20 cellular contexts compared by ENCODE assay signal in the genomic region with DNA sequence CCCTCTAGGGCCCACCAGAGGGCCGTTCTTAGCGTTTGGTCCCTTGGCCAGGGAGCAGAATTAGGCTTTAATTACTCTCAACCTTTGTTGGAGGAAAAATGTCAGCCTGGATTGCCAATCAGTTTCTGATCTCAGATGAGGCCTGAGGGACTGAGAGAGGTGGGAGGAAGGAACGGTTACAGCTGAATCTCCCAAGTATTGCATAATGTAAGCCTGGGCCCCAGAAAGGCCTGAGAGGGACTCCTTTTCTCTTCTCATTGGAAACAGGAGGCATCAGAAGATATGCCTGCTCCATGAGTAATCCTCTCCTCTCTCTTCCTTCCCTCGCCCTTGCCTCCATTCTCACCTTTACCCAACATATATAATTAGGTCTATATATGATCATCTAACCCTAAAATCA.
A peak's percentile ranks its signal among the peaks of the same experiment; 100 is the strongest.
DNase-seq lines count a peak whose midpoint lies in the region; ATAC-seq and TF ChIP-seq lines count a peak whose summit lies in the region.
"Had no signal": no experiment of that assay in that cellular context is flagged by ENCODE, and none has a peak within 500 bp of the region (broad histone marks: within the 10 kb centered on the region; RNA-seq: fewer than 3 reads in every experiment).

No MANE protein-coding gene starts in this region.

- H3K9me3 Mint-ChIP-seq in activated naive CD8-positive, alpha-beta T cell treated with anti-CD3 and anti-CD28 coated beads, Interleukin-2, amount 50 U/mL, for 24 hours = no peaks in the 10 kb centered on the region
- H3K9me3 Mint-ChIP-seq in activated naive CD8-positive, alpha-beta T cell treated with anti-CD3 and anti-CD28 coated beads for 36 hours = no peaks in the 10 kb centered on the region
- no peaks in the 10 kb centered on the region for H3K9me3 Mint-ChIP-seq in activated CD8-positive, alpha-beta T cell treated with anti-CD3 and anti-CD28 coated beads for 36 hours
- H3K9me3 Mint-ChIP-seq: activated T-helper 17 cell treated with anti-CD3 and anti-CD28 coated beads, Interleukin-2, amount 50 U/mL, for 72 hours; natural killer cell treated with Interleukin-12 subunit alpha and Interleukin-12 subunit beta and Interleukin-15 and Interleukin-18, amount 100 ng/mL, for 72 hours; T-cell had no signal

- peaks cover 4% of the 10 kb centered on the region for H3K27me3 ChIP-seq in left ventricle myocardium inferior (ENCODE audit: low read depth)
- H3K27me3 ChIP-seq in subcutaneous abdominal adipose tissue (ENCODE audit: control insufficient read depth in 5 of 5, insufficient read depth in 4 of 5, low read length in 5 of 5) = no peaks in the 10 kb centered on the region
- H3K27me3 ChIP-seq: adrenal gland, foreskin keratinocyte had no signal

- peaks cover 27% of the 10 kb centered on the region for H3K36me3 Mint-ChIP-seq in activated naive CD8-positive, alpha-beta T cell treated with anti-CD3 and anti-CD28 coated beads, Interleukin-2, amount 50 U/mL, for 24 hours (ENCODE audit: low read depth)
- peaks cover 17% of the 10 kb centered on the region for H3K36me3 Mint-ChIP-seq in activated naive CD8-positive, alpha-beta T cell treated with anti-CD3 and anti-CD28 coated beads for 36 hours
- H3K36me3 Mint-ChIP-seq in activated CD8-positive, alpha-beta T cell treated with anti-CD3 and anti-CD28 coated beads for 36 hours (ENCODE audit: low read depth) = peaks cover 28% of the 10 kb centered on the region

- H3K4me3 Mint-ChIP-seq in activated naive CD8-positive, alpha-beta T cell treated with anti-CD3 and anti-CD28 coated beads, Interleukin-2, amount 50 U/mL, for 24 hours = no peak overlapping the region
- no peak overlapping the region for H3K4me3 Mint-ChIP-seq in activated naive CD8-positive, alpha-beta T cell treated with anti-CD3 and anti-CD28 coated beads for 36 hours
- no peak overlapping the region for H3K4me3 Mint-ChIP-seq in activated CD8-positive, alpha-beta T cell treated with anti-CD3 and anti-CD28 coated beads for 36 hours
- H3K4me3 Mint-ChIP-seq: activated T-helper 17 cell treated with anti-CD3 and anti-CD28 coated beads, Interleukin-2, amount 50 U/mL, for 72 hours; natural killer cell treated with Interleukin-12 subunit alpha and Interleukin-12 subunit beta and Interleukin-15 and Interleukin-18, amount 100 ng/mL, for 72 hours; T-cell had no signal

- H3K27ac Mint-ChIP-seq in activated naive CD8-positive, alpha-beta T cell treated with anti-CD3 and anti-CD28 coated beads, Interleukin-2, amount 50 U/mL, for 24 hours = peak overlapping the region; percentile 34
- no peak overlapping the region for H3K27ac Mint-ChIP-seq in activated naive CD8-positive, alpha-beta T cell treated with anti-CD3 and anti-CD28 coated beads for 36 hours
- no peak overlapping the region for H3K27ac Mint-ChIP-seq in activated CD8-positive, alpha-beta T cell treated with anti-CD3 and anti-CD28 coated beads for 36 hours
- H3K27ac Mint-ChIP-seq: activated T-helper 17 cell treated with anti-CD3 and anti-CD28 coated beads, Interleukin-2, amount 50 U/mL, for 72 hours; T-cell had no signal

- POLR2A ChIA-PET in activated CD8-positive, alpha-beta T cell treated with anti-CD3 and anti-CD28 coated beads for 36 hours (lab: Charles Lee) = no interaction called here

- CTCF ChIA-PET in activated CD8-positive, alpha-beta T cell treated with anti-CD3 and anti-CD28 coated beads for 36 hours (lab: Charles Lee) = interaction anchor here (1.3 kb wide), 1 partner anchor 23 kb away, joined by 4 read pairs; no protein-coding TSS in a partner anchor

- intact Hi-C loops in left ventricle myocardium inferior (cut with micrococcal nuclease) = no loop called here
- intact Hi-C loops in activated CD8-positive, alpha-beta T cell treated with anti-CD3 and anti-CD28 coated beads for 36 hours (cut with micrococcal nuclease) = no loop called here

- TF ChIP-seq CTCF in left ventricle myocardium inferior (IDR thresholded peaks at IDR 0.05; ENCODE audit: borderline replicate concordance) = no peak
- no peak for TF ChIP-seq CTCF in activated CD8-positive, alpha-beta T cell treated with anti-CD3 and anti-CD28 coated beads for 36 hours (IDR thresholded peaks at IDR 0.05)

- no peaks in the 10 kb centered on the region for H3K27me3 Mint-ChIP-seq in activated naive CD8-positive, alpha-beta T cell treated with anti-CD3 and anti-CD28 coated beads, Interleukin-2, amount 50 U/mL, for 24 hours
- H3K27me3 Mint-ChIP-seq in activated naive CD8-positive, alpha-beta T cell treated with anti-CD3 and anti-CD28 coated beads for 36 hours = no peaks in the 10 kb centered on the region
- no peaks in the 10 kb centered on the region for H3K27me3 Mint-ChIP-seq in activated CD8-positive, alpha-beta T cell treated with anti-CD3 and anti-CD28 coated beads for 36 hours
- H3K27me3 Mint-ChIP-seq: activated T-helper 17 cell treated with anti-CD3 and anti-CD28 coated beads, Interleukin-2, amount 50 U/mL, for 72 hours; natural killer cell treated with Interleukin-12 subunit alpha and Interleukin-12 subunit beta and Interleukin-15 and Interleukin-18, amount 100 ng/mL, for 72 hours; T-cell had no signal

- H3K36me3 ChIP-seq in left ventricle myocardium inferior (no peaks in the 10 kb centered on the region), subcutaneous abdominal adipose tissue (ENCODE audit: control insufficient read depth in 5 of 5, insufficient read depth in 5 of 5, low read length in 5 of 5) (peaks cover 0 to 2% (median 0%) of the 10 kb centered on the region in 5 donors)
- H3K36me3 ChIP-seq: adrenal gland had no signal

- no peak overlapping the region for H3K4me3 ChIP-seq in left ventricle myocardium inferior
- no peak overlapping the region for H3K4me3 ChIP-seq in subcutaneous abdominal adipose tissue (ENCODE audit: low read depth in 1 of 5, low read length in 5 of 5)
- H3K4me3 ChIP-seq: adrenal gland had no signal

- H3K27ac ChIP-seq in left ventricle myocardium inferior (replicated peaks) (peak overlapping the region; percentile 65), subcutaneous abdominal adipose tissue (ENCODE audit: low read depth, low read length) (peak overlapping the region; percentile 70)
- H3K27ac ChIP-seq: C4-2B, foreskin keratinocyte had no signal

- H3K9ac ChIP-seq in subcutaneous abdominal adipose tissue (ENCODE audit: low read length in 5 of 5) = peak overlapping the region in 1 of 5 donors; percentile 19

- peaks cover 9% of the 10 kb centered on the region for H3K4me1 ChIP-seq in left ventricle myocardium inferior
- peaks cover 2 to 52% (median 43%) of the 10 kb centered on the region in 5 donors for H3K4me1 ChIP-seq in subcutaneous abdominal adipose tissue (ENCODE audit: control insufficient read depth in 5 of 5, insufficient read depth in 5 of 5, low read length in 5 of 5)
- H3K4me1 ChIP-seq: foreskin keratinocyte had no signal

- H3K4me1 Mint-ChIP-seq in activated naive CD8-positive, alpha-beta T cell treated with anti-CD3 and anti-CD28 coated beads, Interleukin-2, amount 50 U/mL, for 24 hours = peaks cover 8% of the 10 kb centered on the region
- peaks cover 5% of the 10 kb centered on the region for H3K4me1 Mint-ChIP-seq in activated naive CD8-positive, alpha-beta T cell treated with anti-CD3 and anti-CD28 coated beads for 36 hours
- H3K4me1 Mint-ChIP-seq in activated CD8-positive, alpha-beta T cell treated with anti-CD3 and anti-CD28 coated beads for 36 hours (ENCODE audit: low read depth) = peaks cover 13% of the 10 kb centered on the region

- no peak for ATAC-seq in activated naive CD8-positive, alpha-beta T cell treated with anti-CD3 and anti-CD28 coated beads, Interleukin-2, amount 50 U/mL, for 24 hours
- ATAC-seq in activated CD8-positive, alpha-beta T cell treated with anti-CD3 and anti-CD28 coated beads for 36 hours = no peak
- ATAC-seq: activated T-helper 17 cell treated with anti-CD3 and anti-CD28 coated beads, Interleukin-2, amount 50 U/mL, for 72 hours; foreskin keratinocyte; natural killer cell treated with Interleukin-12 subunit alpha and Interleukin-12 subunit beta and Interleukin-15 and Interleukin-18, amount 100 ng/mL, for 72 hours; T-cell had no signal

- no peak for DNase-seq in activated naive CD8-positive, alpha-beta T cell treated with anti-CD3 and anti-CD28 coated beads, Interleukin-2, amount 50 U/mL, for 24 hours
- no peak for DNase-seq in activated naive CD8-positive, alpha-beta T cell treated with anti-CD3 and anti-CD28 coated beads for 36 hours
- peak; percentile 57 for DNase-seq in SKM-1 treated with dmso at 0.1 percent for 144 hours (lab: John Stamatoyannopoulos, UW; ENCODE audit: unreplicated experiment)
- no peak for DNase-seq in left ventricle myocardium inferior
- no peak for DNase-seq in activated CD8-positive, alpha-beta T cell treated with anti-CD3 and anti-CD28 coated beads for 36 hours
- no peak for DNase-seq in effector CD4-positive, alpha-beta T cell
- DNase-seq in NCI-H69 (lab: John Stamatoyannopoulos, UW) = no peak
- DNase-seq: 8988T; central memory CD4-positive, alpha-beta T cell; DMS153; foreskin keratinocyte; NCI-H1105 treated with DMSO at 0.1 percent for 48 hours; RPMI8226; stimulated activated naive CD4-positive, alpha-beta T cell treated with Interleukin-2 at 50 U/mL for 16 hours; T-cell had no signal

- H3K9me3 ChIP-seq in left ventricle myocardium inferior (replicated peaks) (no peaks in the 10 kb centered on the region), subcutaneous abdominal adipose tissue (ENCODE audit: control insufficient read depth in 5 of 5, low read length in 5 of 5) (no peaks in the 10 kb centered on the region)
- H3K9me3 ChIP-seq: adrenal gland had no signal
